ENCODE assay signal across 8 cellular contexts in genomic region chr15:38690737-38691332, GRCh38.
DNase-seq lines count a peak whose midpoint lies in the region; ATAC-seq, FAIRE-seq and TF ChIP-seq lines count a peak whose summit lies in the region.

No MANE protein-coding gene starts in this region.

- H3K27me3 ChIP-seq in BJ (ENCODE audit: control insufficient read depth, insufficient read depth, low read length): no peaks in the 10 kb centered on the region

- H3K4me3 ChIP-seq in BJ (ENCODE audit: low read depth, low read length) (no peak overlapping the region), LNCaP clone FGC (ENCODE audit: low read depth, low read length) (no peak overlapping the region), retinal pigment epithelial cell (ENCODE audit: low read length) (no peak overlapping the region)

- H3K36me3 ChIP-seq in BJ (ENCODE audit: control insufficient read depth, insufficient read depth, low read length): no peaks in the 10 kb centered on the region

- TF ChIP-seq CTCF in BJ (IDR thresholded peaks at IDR 0.05; ENCODE audit: insufficient read depth, low read depth, low read length): peak; percentile 80
- TF ChIP-seq CTCF in LNCaP clone FGC (IDR thresholded peaks at IDR 0.05; ENCODE audit: control insufficient read depth, extremely low read depth, insufficient read depth): peak; percentile 82
- peak; percentile 90 for TF ChIP-seq CTCF in retinal pigment epithelial cell (conservative IDR thresholded peaks at IDR 0.05; ENCODE audit: low read depth, low read length)

- ATAC-seq in left cardiac atrium (peak; percentile 55 to 56), GM21737 (IDR thresholded peaks at IDR 0.05; ENCODE audit: unreplicated experiment) (no peak)

- POLR2A ChIA-PET in BJ (lab: Charles Lee): interaction anchor here (0.7 kb wide), 1 partner anchor 438 kb away, joined by 4 read pairs; no protein-coding TSS in a partner anchor

- peak; percentile 98 for FAIRE-seq in GM19239 (lab: Jason Lieb, UNC)

- DNase-seq in BJ (ENCODE audit: low read depth) (no peak), GM19239 (ENCODE audit: insufficient read length, low spot score) (peak; percentile 31), LNCaP clone FGC (ENCODE audit: low read depth) (peak; percentile 58), SW480 (ENCODE audit: low spot score) (peak; percentile 41), left cardiac atrium (peak; percentile 53), retinal pigment epithelial cell (ENCODE audit: low read depth) (no peak)
- peak; percentile 61 for DNase-seq in activated naive CD8-positive, alpha-beta T cell treated with anti-CD3 and anti-CD28 coated beads, Interleukin-2, amount 50 U/mL, for 16 hours (ENCODE audit: low read depth, low spot score)

- intact Hi-C loops in left cardiac atrium (cut with DNase I): loop anchor here in 1 of 2 donors (10.0 kb wide), 1 partner anchor 246 kb away; no protein-coding TSS in a partner anchor

- CTCF ChIA-PET in BJ (lab: Yijun Ruan, JAX): interaction anchor here (0.6 to 7.9 kb wide), 26 partner anchors 8 to 655 kb away, joined by 3 to 90 read pairs (median 4); partner anchors contain the start of genes FAM98B and RASGRP1

Comparison
In these comparisons a context has a peak if more than half of its experiments do, and no peak if none do; other contexts are left out.
1. DNase-seq: peak in GM19239 (single experiment), LNCaP clone FGC (single experiment), SW480 (single experiment), activated naive CD8-positive, alpha-beta T cell treated with anti-CD3 and anti-CD28 coated beads, Interleukin-2, amount 50 U/mL, for 16 hours (single experiment) and left cardiac atrium (single experiment); none in BJ (single experiment) and retinal pigment epithelial cell (single experiment).
2. Peak in every context shown above with its lines, with median percentiles within 50 percentile points of each other: CTCF ChIP-seq.